ENCODE assay signal across 9 cellular contexts in the genomic region with DNA sequence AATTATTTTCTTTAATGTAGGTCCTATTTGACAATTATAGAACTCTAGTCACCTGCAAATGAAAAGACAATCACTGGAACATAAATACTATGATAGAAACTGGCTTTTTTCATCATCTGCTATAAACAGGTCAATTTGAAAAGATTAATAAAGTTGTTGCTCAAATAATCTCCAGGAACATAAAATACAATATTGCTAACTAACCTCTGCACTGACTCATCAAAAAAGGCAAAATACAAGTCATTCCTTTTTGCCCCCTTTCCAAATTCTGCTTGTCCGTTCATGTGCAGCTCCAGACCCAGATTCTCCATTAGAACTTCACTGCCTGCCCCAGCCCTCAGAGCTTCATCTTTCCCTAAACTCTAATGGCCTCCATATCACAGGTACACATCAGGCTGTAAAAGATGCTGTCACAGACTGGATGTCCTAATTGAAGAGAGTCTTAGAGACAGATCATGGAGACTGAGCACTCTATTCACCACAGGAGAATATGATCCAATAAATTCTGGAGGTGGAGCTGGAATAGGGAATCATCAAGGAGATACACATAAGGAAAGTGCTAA. TPM values are rescaled to one million over a fixed set of nuclear protein-coding genes. Genes with fewer than 3 reads are reported as not detected.
DNase-seq lines count a peak whose midpoint lies in the region; ATAC-seq, FAIRE-seq and TF ChIP-seq lines count a peak whose summit lies in the region.
"Had no signal": no experiment of that assay in that cellular context is flagged by ENCODE, and none has a peak within 500 bp of the region (broad histone marks: within the 10 kb centered on the region; RNA-seq: fewer than 3 reads in every experiment).

No MANE protein-coding gene starts in this region.

- no peaks in the 10 kb centered on the region for H3K27me3 Mint-ChIP-seq in activated naive CD8-positive, alpha-beta T cell treated with anti-CD3 and anti-CD28 coated beads, Interleukin-2, amount 50 U/mL, for 24 hours

- H3K27ac ChIP-seq in A549 (peak overlapping the region; percentile 58 to 93; a peak in 5 of 6 replicates), GM23248 (peak overlapping the region; percentile 98)

- in situ Hi-C loops in GM23248 (cut with MboI): no loop called here

- peaks cover 22% of the 10 kb centered on the region for H3F3A ChIP-seq in GM23248 (ENCODE audit: insufficient read depth)

- no peak for TF ChIP-seq CTCF in A549 (IDR thresholded peaks at IDR 0.05)

- CTCF ChIA-PET in A549 (lab: Yijun Ruan, JAX): interaction anchor here (0.5 to 2.2 kb wide), 3 partner anchors 16 to 24 kb away, joined by 3 to 7 read pairs (median 3); no protein-coding TSS in a partner anchor

- peaks cover 59% of the 10 kb centered on the region for H3K79me2 ChIP-seq in GM23248 (ENCODE audit: insufficient read depth)

- peak overlapping the region; percentile 58 for H3K4me3 ChIP-seq in A549
- H3K4me3 ChIP-seq in GM23248: peak overlapping the region; percentile 97

- H3K4me1 ChIP-seq in A549 (peaks cover 13% of the 10 kb centered on the region), GM23248 (ENCODE audit: insufficient read depth) (peaks cover 19% of the 10 kb centered on the region)

- no peak for TF ChIP-seq RAD21 in A549 (conservative IDR thresholded peaks at IDR 0.05 in 1 of 2, IDR thresholded peaks at IDR 0.05 in 1 of 2)

- TF ChIP-seq EP300 in A549 (IDR thresholded peaks at IDR 0.05): no peak

- H3K9me3 ChIP-seq in A549: no peaks in the 10 kb centered on the region
- no peaks in the 10 kb centered on the region for H3K9me3 ChIP-seq in GM23248 (ENCODE audit: low read depth)
- H3K9me3 ChIP-seq: pancreas had no signal

- H3K4me2 ChIP-seq in A549 (peak overlapping the region; percentile 87), GM23248 (ENCODE audit: unreplicated experiment) (peak overlapping the region; percentile 98)

- DNase-seq in A549 (ENCODE audit: low read depth in 1 of 2, low spot score in 1 of 2) (no peak), GM23248 (peak; percentile 38), kidney tubule cell (ENCODE audit: low spot score) (peak; percentile 6), NCI-H1694 (lab: John Stamatoyannopoulos, UW) (no peak), NCI-H2029 (lab: John Stamatoyannopoulos, UW) (no peak)
- no peak for DNase-seq in activated naive CD8-positive, alpha-beta T cell treated with anti-CD3 and anti-CD28 coated beads, Interleukin-2, amount 50 U/mL, for 24 hours
- DNase-seq in activated CD8-positive, alpha-beta memory T cell treated with anti-CD3 and anti-CD28 coated beads, Interleukin-2, amount 50 U/mL, for 48 hours: no peak
- DNase-seq: pancreas had no signal

- H3K9me2 ChIP-seq in GM23248 (ENCODE audit: insufficient read depth): no peaks in the 10 kb centered on the region

- POLR2A ChIA-PET in A549 (lab: Yijun Ruan, JAX): no interaction called here

- H3K9me3 Mint-ChIP-seq in activated naive CD8-positive, alpha-beta T cell treated with anti-CD3 and anti-CD28 coated beads, Interleukin-2, amount 50 U/mL, for 24 hours: no peaks in the 10 kb centered on the region

- H3K27ac Mint-ChIP-seq in activated naive CD8-positive, alpha-beta T cell treated with anti-CD3 and anti-CD28 coated beads, Interleukin-2, amount 50 U/mL, for 24 hours: peak overlapping the region; percentile 5

- TF ChIP-seq POLR2A in A549 (IDR thresholded peaks at IDR 0.05; ENCODE audit: low read length): no peak

- H2AFZ ChIP-seq in GM23248: no peak overlapping the region

- no peak overlapping the region for H3K4me3 Mint-ChIP-seq in activated naive CD8-positive, alpha-beta T cell treated with anti-CD3 and anti-CD28 coated beads, Interleukin-2, amount 50 U/mL, for 24 hours

- no peaks in the 10 kb centered on the region for H4K20me1 ChIP-seq in GM23248 (ENCODE audit: insufficient read depth)

- peaks cover 42% of the 10 kb centered on the region for H3K36me3 ChIP-seq in GM23248 (ENCODE audit: low read depth)

- H3K9ac ChIP-seq in GM23248: peak overlapping the region; percentile 86

- ATAC-seq in A549 (no peak), HG02759 (IDR thresholded peaks at IDR 0.05; ENCODE audit: unreplicated experiment) (no peak)
- no peak for ATAC-seq in activated naive CD8-positive, alpha-beta T cell treated with anti-CD3 and anti-CD28 coated beads, Interleukin-2, amount 50 U/mL, for 24 hours
- ATAC-seq: pancreas had no signal

- H3K27me3 ChIP-seq in GM23248 (replicated peaks; ENCODE audit: insufficient read depth): no peaks in the 10 kb centered on the region
- H3K27me3 ChIP-seq: pancreas had no signal

- no peak for FAIRE-seq in A549 (lab: Jason Lieb, UNC)
- FAIRE-seq: pancreas had no signal

- WGBS in A549 (ENCODE audit: missing lambda C conversion rate): 85% methylated on average over 1 of the region's 1 CpG
- 44 to 60% methylated on average over 1 of the region's 1 CpG for WGBS in GM23248 (ENCODE audit: low coverage in 1 of 2, low lambda C conversion rate in 2 of 2, missing lambda C conversion rate in 2 of 2), 2 experiments

- H3K36me3 Mint-ChIP-seq in activated naive CD8-positive, alpha-beta T cell treated with anti-CD3 and anti-CD28 coated beads, Interleukin-2, amount 50 U/mL, for 24 hours (ENCODE audit: low read depth): peaks cover 36% of the 10 kb centered on the region

- peaks cover 36% of the 10 kb centered on the region for H3K4me1 Mint-ChIP-seq in activated naive CD8-positive, alpha-beta T cell treated with anti-CD3 and anti-CD28 coated beads, Interleukin-2, amount 50 U/mL, for 24 hours

TF ChIP-seq in A549, 52 proteins besides CTCF, POLR2A, EP300 and RAD21:
- TF ChIP-seq MAFK (IDR thresholded peaks at IDR 0.05; ENCODE audit: partially characterized antibody) (peak; percentile 42), CBX2 (IDR thresholded peaks at IDR 0.05; ENCODE audit: borderline replicate concordance, low read depth) (no peak)

RNA-seq across cellular contexts. Expression of a gene that starts 1.6 kb away (rescaled TPM):
- polyA plus RNA-seq in A549 (2011; rRNA removed): 34.8 and 38.4 TPM in 2 replicates
- polyA plus RNA-seq in A549 (2012; cell fraction: cytosol; rRNA removed): 10.0 and 12.3 TPM in 2 replicates
- polyA plus RNA-seq in A549 (2012; cell fraction: nucleus; rRNA removed): 10.2 and 15.2 TPM in 2 replicates
- 18.7 to 20.9 TPM (median 20.2 TPM) in 3 replicates for polyA plus RNA-seq in A549 (2017; fragmentation: RNase III; extraction: RNeasy Plus Mini Kit Qiagen cat#74134 plus additional on column Dnase treatment)
- 53.6 and 53.8 TPM in 2 replicates for polyA minus RNA-seq in A549 (2011; rRNA and poly(A)+ RNA removed)
- 46.9 and 47.1 TPM in 2 replicates for total RNA-seq in GM23248 (2014; rRNA removed; shearing (Covaris generic))
- polyA plus RNA-seq in GM23248 (2016; fragmentation: Nextera tagmentation; extraction: Ambion mirVana): 30.1 and 34.5 TPM in 2 replicates

RNA-seq across cellular contexts. Expression of a gene that starts 21.4 kb away (rescaled TPM):
- polyA plus RNA-seq in A549 (2011; rRNA removed) (4.5 and 4.9 TPM in 2 replicates), A549 (2017; fragmentation: RNase III; extraction: RNeasy Plus Mini Kit Qiagen cat#74134 plus additional on column Dnase treatment) (3.0 to 4.6 TPM (median 4.1 TPM) in 3 replicates), GM23248 (2016; fragmentation: Nextera tagmentation; extraction: Ambion mirVana) (72.2 and 73.8 TPM in 2 replicates)
- 3.3 and 4.1 TPM in 2 replicates for polyA plus RNA-seq in A549 (2012; cell fraction: cytosol; rRNA removed)
- 1.3 and 2.1 TPM in 2 replicates for polyA plus RNA-seq in A549 (2012; cell fraction: nucleus; rRNA removed)
- 1.7 and 1.8 TPM in 2 replicates for polyA minus RNA-seq in A549 (2011; rRNA and poly(A)+ RNA removed)
- 64.9 and 88.3 TPM in 2 replicates for total RNA-seq in GM23248 (2014; rRNA removed; shearing (Covaris generic))

RNA-seq across cellular contexts. Expression of a gene that starts 56.3 kb away (rescaled TPM):
- polyA plus RNA-seq in A549 (2011; rRNA removed): 65.3 and 75.7 TPM in 2 replicates
- polyA plus RNA-seq in A549 (2012; cell fraction: cytosol; rRNA removed): 27.5 and 29.7 TPM in 2 replicates
- polyA plus RNA-seq in A549 (2012; cell fraction: nucleus; rRNA removed): 27.9 and 50.2 TPM in 2 replicates
- polyA plus RNA-seq in A549 (2017; fragmentation: RNase III; extraction: RNeasy Plus Mini Kit Qiagen cat#74134 plus additional on column Dnase treatment): 37.6 to 42.2 TPM (median 41.2 TPM) in 3 replicates
- 29.9 and 45.4 TPM in 2 replicates for polyA minus RNA-seq in A549 (2011; rRNA and poly(A)+ RNA removed)
- 24.6 and 25.8 TPM in 2 replicates for total RNA-seq in GM23248 (2014; rRNA removed; shearing (Covaris generic))
- polyA plus RNA-seq in GM23248 (2016; fragmentation: Nextera tagmentation; extraction: Ambion mirVana): 35.5 and 36.7 TPM in 2 replicates

Comparison
In these comparisons a context has a peak if more than half of its experiments do, and no peak if none do; other contexts are left out.
1. DNase-seq: peak in GM23248 (single experiment) and kidney tubule cell (single experiment); none in A549 (0 of 2), activated naive CD8-positive, alpha-beta T cell treated with anti-CD3 and anti-CD28 coated beads, Interleukin-2, amount 50 U/mL, for 24 hours (single experiment), NCI-H1694 (single experiment), NCI-H2029 (single experiment) and activated CD8-positive, alpha-beta memory T cell treated with anti-CD3 and anti-CD28 coated beads, Interleukin-2, amount 50 U/mL, for 48 hours (single experiment).
2. RNA of a gene that starts 21.4 kb away (polyA plus RNA-seq): 72.2 to 73.8 TPM in GM23248; 1.3 to 4.9 TPM in A549; every median in the first group is over 10 times any median in the second.